ENCODE assay signal across 1 cellular context in the genomic region with DNA sequence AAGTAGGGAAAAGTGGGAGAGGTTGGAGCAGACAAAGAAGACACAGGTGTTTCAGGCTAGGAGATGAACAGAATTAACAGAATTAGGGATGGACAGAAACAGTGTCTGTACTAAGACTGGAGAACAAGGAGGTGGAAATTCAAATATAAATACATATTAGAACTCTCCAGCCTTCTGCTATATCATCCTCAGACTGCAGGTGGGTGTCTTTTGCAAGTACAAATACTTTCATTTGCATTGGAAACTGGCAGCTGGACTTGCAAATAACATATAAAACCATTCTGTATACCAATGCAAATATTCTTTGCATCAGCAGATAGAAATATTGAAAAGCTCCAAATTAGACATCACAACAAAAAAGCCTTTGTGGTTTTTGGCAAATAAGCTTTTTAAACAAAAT.
TF ChIP-seq lines count a peak whose summit lies in the region.

No MANE protein-coding gene starts in this region.

TF ChIP-seq in H1, 55 proteins besides CTCF, POLR2A, EP300 and RAD21 (continued from another document):
- TF ChIP-seq, protein P1, sequence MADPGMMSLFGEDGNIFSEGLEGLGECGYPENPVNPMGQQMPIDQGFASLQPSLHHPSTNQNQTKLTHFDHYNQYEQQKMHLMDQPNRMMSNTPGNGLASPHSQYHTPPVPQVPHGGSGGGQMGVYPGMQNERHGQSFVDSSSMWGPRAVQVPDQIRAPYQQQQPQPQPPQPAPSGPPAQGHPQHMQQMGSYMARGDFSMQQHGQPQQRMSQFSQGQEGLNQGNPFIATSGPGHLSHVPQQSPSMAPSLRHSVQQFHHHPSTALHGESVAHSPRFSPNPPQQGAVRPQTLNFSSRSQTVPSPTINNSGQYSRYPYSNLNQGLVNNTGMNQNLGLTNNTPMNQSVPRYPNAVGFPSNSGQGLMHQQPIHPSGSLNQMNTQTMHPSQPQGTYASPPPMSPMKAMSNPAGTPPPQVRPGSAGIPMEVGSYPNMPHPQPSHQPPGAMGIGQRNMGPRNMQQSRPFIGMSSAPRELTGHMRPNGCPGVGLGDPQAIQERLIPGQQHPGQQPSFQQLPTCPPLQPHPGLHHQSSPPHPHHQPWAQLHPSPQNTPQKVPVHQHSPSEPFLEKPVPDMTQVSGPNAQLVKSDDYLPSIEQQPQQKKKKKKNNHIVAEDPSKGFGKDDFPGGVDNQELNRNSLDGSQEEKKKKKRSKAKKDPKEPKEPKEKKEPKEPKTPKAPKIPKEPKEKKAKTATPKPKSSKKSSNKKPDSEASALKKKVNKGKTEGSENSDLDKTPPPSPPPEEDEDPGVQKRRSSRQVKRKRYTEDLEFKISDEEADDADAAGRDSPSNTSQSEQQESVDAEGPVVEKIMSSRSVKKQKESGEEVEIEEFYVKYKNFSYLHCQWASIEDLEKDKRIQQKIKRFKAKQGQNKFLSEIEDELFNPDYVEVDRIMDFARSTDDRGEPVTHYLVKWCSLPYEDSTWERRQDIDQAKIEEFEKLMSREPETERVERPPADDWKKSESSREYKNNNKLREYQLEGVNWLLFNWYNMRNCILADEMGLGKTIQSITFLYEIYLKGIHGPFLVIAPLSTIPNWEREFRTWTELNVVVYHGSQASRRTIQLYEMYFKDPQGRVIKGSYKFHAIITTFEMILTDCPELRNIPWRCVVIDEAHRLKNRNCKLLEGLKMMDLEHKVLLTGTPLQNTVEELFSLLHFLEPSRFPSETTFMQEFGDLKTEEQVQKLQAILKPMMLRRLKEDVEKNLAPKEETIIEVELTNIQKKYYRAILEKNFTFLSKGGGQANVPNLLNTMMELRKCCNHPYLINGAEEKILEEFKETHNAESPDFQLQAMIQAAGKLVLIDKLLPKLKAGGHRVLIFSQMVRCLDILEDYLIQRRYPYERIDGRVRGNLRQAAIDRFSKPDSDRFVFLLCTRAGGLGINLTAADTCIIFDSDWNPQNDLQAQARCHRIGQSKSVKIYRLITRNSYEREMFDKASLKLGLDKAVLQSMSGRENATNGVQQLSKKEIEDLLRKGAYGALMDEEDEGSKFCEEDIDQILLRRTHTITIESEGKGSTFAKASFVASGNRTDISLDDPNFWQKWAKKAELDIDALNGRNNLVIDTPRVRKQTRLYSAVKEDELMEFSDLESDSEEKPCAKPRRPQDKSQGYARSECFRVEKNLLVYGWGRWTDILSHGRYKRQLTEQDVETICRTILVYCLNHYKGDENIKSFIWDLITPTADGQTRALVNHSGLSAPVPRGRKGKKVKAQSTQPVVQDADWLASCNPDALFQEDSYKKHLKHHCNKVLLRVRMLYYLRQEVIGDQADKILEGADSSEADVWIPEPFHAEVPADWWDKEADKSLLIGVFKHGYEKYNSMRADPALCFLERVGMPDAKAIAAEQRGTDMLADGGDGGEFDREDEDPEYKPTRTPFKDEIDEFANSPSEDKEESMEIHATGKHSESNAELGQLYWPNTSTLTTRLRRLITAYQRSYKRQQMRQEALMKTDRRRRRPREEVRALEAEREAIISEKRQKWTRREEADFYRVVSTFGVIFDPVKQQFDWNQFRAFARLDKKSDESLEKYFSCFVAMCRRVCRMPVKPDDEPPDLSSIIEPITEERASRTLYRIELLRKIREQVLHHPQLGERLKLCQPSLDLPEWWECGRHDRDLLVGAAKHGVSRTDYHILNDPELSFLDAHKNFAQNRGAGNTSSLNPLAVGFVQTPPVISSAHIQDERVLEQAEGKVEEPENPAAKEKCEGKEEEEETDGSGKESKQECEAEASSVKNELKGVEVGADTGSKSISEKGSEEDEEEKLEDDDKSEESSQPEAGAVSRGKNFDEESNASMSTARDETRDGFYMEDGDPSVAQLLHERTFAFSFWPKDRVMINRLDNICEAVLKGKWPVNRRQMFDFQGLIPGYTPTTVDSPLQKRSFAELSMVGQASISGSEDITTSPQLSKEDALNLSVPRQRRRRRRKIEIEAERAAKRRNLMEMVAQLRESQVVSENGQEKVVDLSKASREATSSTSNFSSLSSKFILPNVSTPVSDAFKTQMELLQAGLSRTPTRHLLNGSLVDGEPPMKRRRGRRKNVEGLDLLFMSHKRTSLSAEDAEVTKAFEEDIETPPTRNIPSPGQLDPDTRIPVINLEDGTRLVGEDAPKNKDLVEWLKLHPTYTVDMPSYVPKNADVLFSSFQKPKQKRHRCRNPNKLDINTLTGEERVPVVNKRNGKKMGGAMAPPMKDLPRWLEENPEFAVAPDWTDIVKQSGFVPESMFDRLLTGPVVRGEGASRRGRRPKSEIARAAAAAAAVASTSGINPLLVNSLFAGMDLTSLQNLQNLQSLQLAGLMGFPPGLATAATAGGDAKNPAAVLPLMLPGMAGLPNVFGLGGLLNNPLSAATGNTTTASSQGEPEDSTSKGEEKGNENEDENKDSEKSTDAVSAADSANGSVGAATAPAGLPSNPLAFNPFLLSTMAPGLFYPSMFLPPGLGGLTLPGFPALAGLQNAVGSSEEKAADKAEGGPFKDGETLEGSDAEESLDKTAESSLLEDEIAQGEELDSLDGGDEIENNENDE (IDR thresholded peaks at IDR 0.05; ENCODE audit: insufficient replicate concordance, low read length), result no peak
- TF ChIP-seq ZNF274 (IDR thresholded peaks at IDR 0.05; ENCODE audit: borderline replicate concordance, extremely low read depth, low read length) (no peak), CBX5 (IDR thresholded peaks at IDR 0.05; ENCODE audit: low read depth, low read length) (no peak), JUN (IDR thresholded peaks at IDR 0.05; ENCODE audit: low read depth, low read length) (no peak), EZH2 (IDR thresholded peaks at IDR 0.05; ENCODE audit: low read depth, low read length, severe bottlenecking) (no peak), GABPA (IDR thresholded peaks at IDR 0.05; ENCODE audit: borderline replicate concordance, insufficient read depth, low read length) (no peak), SRF (IDR thresholded peaks at IDR 0.05; ENCODE audit: low read depth, low read length) (no peak)
TF ChIP-seq in H1: peak in this region for 0.
